Comparison of ENCODE assay signal across 1 cellular context in the genomic region with DNA sequence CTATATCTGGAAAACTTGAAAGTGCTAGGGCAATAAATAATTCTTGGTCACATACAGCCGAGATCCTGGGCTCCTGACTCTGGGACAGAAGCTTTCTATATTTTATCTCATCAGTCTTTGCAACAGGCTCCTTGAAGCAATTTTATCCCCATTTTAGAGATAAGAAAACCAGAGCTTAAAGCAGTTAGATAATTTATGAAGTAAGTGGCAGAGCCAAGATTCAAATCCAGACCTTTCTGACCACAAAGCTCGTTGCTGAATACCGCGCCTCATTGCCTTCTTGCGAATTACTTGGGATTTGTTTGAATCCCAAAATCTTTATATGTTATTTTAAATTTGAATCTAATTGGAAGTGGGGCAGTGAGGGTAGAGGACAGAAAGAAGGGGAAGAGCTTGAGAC.
A peak's percentile ranks its signal among the peaks of the same experiment; 100 is the strongest.
TF ChIP-seq lines count a peak whose summit lies in the region.

No MANE protein-coding gene starts in this region.

TF ChIP-seq in SK-N-SH treated with all-trans-retinoic acid at 6 μM for 48 hours, 23 proteins besides CTCF, POLR2A, EP300 and RAD21 (continued from another document):
- TF ChIP-seq, protein P1, sequence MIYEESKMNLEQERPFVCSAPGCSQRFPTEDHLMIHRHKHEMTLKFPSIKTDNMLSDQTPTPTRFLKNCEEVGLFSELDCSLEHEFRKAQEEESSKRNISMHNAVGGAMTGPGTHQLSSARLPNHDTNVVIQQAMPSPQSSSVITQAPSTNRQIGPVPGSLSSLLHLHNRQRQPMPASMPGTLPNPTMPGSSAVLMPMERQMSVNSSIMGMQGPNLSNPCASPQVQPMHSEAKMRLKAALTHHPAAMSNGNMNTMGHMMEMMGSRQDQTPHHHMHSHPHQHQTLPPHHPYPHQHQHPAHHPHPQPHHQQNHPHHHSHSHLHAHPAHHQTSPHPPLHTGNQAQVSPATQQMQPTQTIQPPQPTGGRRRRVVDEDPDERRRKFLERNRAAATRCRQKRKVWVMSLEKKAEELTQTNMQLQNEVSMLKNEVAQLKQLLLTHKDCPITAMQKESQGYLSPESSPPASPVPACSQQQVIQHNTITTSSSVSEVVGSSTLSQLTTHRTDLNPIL (CRISPR knock-in tag; IDR thresholded peaks at IDR 0.05; ENCODE audit: low read depth): 0 out of 2 replicates have a peak, but pooled peaks have one; percentile 12
- TF ChIP-seq ISL1 (CRISPR knock-in tag; IDR thresholded peaks at IDR 0.05) (peak; percentile 47), SNAI2 (CRISPR knock-in tag; IDR thresholded peaks at IDR 0.05) (no peak), ZC3H10 (CRISPR knock-in tag; IDR thresholded peaks at IDR 0.05) (no peak)
TF ChIP-seq in SK-N-SH treated with all-trans-retinoic acid at 6 μM for 48 hours: peak in this region for 2.
